ENCODE assay signal across 10 cellular contexts in genomic region chr4:16721618-16722291, GRCh38.
DNase-seq lines count a peak whose midpoint lies in the region; ATAC-seq and TF ChIP-seq lines count a peak whose summit lies in the region.
"Had no signal": no experiment of that assay in that cellular context is flagged by ENCODE, and none has a peak within 500 bp of the region (broad histone marks: within the 10 kb centered on the region; RNA-seq: fewer than 3 reads in every experiment).

No MANE protein-coding gene starts in this region.

- peak overlapping the region; percentile 71 to 73 for H3K27ac ChIP-seq in liver (ENCODE audit: low read depth in 1 of 2, low read length in 2 of 2)
- H3K27ac ChIP-seq: foreskin keratinocyte had no signal

- H3K4me1 ChIP-seq in liver (ENCODE audit: control insufficient read depth in 4 of 4, insufficient read depth in 4 of 4, low read length in 3 of 4): peaks cover 2 to 29% (median 11%) of the 10 kb centered on the region in 4 donors
- H3K4me1 ChIP-seq: foreskin keratinocyte had no signal

- H3K36me3 ChIP-seq in liver (ENCODE audit: control insufficient read depth in 4 of 4, insufficient read depth in 3 of 4, low read depth in 1 of 4, low read length in 3 of 4): no peaks in the 10 kb centered on the region

- H3K27me3 ChIP-seq in liver (ENCODE audit: control insufficient read depth in 4 of 4, insufficient read depth in 4 of 4, low read length in 3 of 4): no peaks in the 10 kb centered on the region
- H3K27me3 ChIP-seq: foreskin keratinocyte had no signal

- TF ChIP-seq RAD21 in liver (IDR thresholded peaks at IDR 0.05): peak; percentile 42 to 45

- H3K9ac ChIP-seq in liver (ENCODE audit: low read depth in 1 of 2, low read length in 2 of 2): peak overlapping the region; percentile 23 to 77

- 12% methylated on average over 4 of the region's 4 CpGs for WGBS in liver

- no peak for ATAC-seq in GM18870 (IDR thresholded peaks at IDR 0.05; ENCODE audit: unreplicated experiment)
- ATAC-seq: foreskin keratinocyte had no signal

- no peak overlapping the region for H3K4me3 ChIP-seq in cardiac fibroblast (replicated peaks in 1 of 2; ENCODE audit: low read depth in 2 of 2, low read length in 2 of 2)
- H3K4me3 ChIP-seq in liver (ENCODE audit: low read depth in 1 of 3, low read length in 3 of 3): peak overlapping the region; percentile 34 to 49 (median 45)
- H3K4me3 ChIP-seq: skin epidermis had no signal

- no peak for TF ChIP-seq CTCF in cardiac fibroblast (IDR thresholded peaks at IDR 0.05; ENCODE audit: low read depth, low read length)
- no peak for TF ChIP-seq CTCF in liver (IDR thresholded peaks at IDR 0.05; ENCODE audit: low read depth, low read length, missing input control)

- DNase-seq in AG08396 (ENCODE audit: low spot score) (peak; percentile 33), Kasumi-1 (lab: John Stamatoyannopoulos, UW) (peak; percentile 60 to 69), cardiac fibroblast (ENCODE audit: low read depth in 2 of 2) (peak; percentile 54 to 89), SIG-M5 treated with dmso at 0.1 percent for 504 hours (lab: John Stamatoyannopoulos, UW; ENCODE audit: unreplicated experiment) (no peak), HPDE6-E6E7 (ENCODE audit: extremely low spot score) (no peak), GDM1 (lab: John Stamatoyannopoulos, UW) (no peak)

- H3K9me3 ChIP-seq in liver (ENCODE audit: control insufficient read depth in 4 of 4, low read length in 3 of 4): peaks cover 0 to 4% (median 2%) of the 10 kb centered on the region in 4 donors

TF ChIP-seq in liver, 16 proteins besides CTCF, POLR2A, EP300 and RAD21:
- TF ChIP-seq TAF1 (conservative IDR thresholded peaks at IDR 0.05) (no peak), RXRA (IDR thresholded peaks at IDR 0.05) (peak; percentile 31 to 57), EGR1 (IDR thresholded peaks at IDR 0.05; ENCODE audit: low read depth in 2 of 2) (no peak), FOXA2 (IDR thresholded peaks at IDR 0.05) (peak; percentile 29), SP1 (IDR thresholded peaks at IDR 0.05) (peak; percentile 64), HNF4G (IDR thresholded peaks at IDR 0.05) (peak; percentile 10), JUND (IDR thresholded peaks at IDR 0.05) (peak; percentile 53 to 92), NR2F2 (IDR thresholded peaks at IDR 0.05) (no peak), FOXA1 (IDR thresholded peaks at IDR 0.05) (no peak), MAX (IDR thresholded peaks at IDR 0.05) (no peak), REST (IDR thresholded peaks at IDR 0.05) (peak; percentile 38), YY1 (IDR thresholded peaks at IDR 0.05) (peak; percentile 61), ATF3 (IDR thresholded peaks at IDR 0.05) (peak; percentile 35), HNF4A (conservative IDR thresholded peaks at IDR 0.05) (peak; percentile 73 to 84), GABPA (IDR thresholded peaks at IDR 0.05 in 1 of 2, conservative IDR thresholded peaks at IDR 0.05 in 1 of 2) (no peak)
- TF ChIP-seq, protein P1, sequence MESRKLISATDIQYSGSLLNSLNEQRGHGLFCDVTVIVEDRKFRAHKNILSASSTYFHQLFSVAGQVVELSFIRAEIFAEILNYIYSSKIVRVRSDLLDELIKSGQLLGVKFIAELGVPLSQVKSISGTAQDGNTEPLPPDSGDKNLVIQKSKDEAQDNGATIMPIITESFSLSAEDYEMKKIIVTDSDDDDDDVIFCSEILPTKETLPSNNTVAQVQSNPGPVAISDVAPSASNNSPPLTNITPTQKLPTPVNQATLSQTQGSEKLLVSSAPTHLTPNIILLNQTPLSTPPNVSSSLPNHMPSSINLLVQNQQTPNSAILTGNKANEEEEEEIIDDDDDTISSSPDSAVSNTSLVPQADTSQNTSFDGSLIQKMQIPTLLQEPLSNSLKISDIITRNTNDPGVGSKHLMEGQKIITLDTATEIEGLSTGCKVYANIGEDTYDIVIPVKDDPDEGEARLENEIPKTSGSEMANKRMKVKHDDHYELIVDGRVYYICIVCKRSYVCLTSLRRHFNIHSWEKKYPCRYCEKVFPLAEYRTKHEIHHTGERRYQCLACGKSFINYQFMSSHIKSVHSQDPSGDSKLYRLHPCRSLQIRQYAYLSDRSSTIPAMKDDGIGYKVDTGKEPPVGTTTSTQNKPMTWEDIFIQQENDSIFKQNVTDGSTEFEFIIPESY (IDR thresholded peaks at IDR 0.05): no peak

Comparison
In these comparisons a context has a peak if more than half of its experiments do, and no peak if none do; other contexts are left out.
1. DNase-seq: peak in AG08396 (single experiment), Kasumi-1 (2 of 2) and cardiac fibroblast (2 of 2); none in SIG-M5 treated with dmso at 0.1 percent for 504 hours (single experiment), HPDE6-E6E7 (single experiment) and GDM1 (single experiment).
2. H3K4me3 ChIP-seq: peak in liver (3 of 3); none in cardiac fibroblast (0 of 2).